In the genomic region with DNA sequence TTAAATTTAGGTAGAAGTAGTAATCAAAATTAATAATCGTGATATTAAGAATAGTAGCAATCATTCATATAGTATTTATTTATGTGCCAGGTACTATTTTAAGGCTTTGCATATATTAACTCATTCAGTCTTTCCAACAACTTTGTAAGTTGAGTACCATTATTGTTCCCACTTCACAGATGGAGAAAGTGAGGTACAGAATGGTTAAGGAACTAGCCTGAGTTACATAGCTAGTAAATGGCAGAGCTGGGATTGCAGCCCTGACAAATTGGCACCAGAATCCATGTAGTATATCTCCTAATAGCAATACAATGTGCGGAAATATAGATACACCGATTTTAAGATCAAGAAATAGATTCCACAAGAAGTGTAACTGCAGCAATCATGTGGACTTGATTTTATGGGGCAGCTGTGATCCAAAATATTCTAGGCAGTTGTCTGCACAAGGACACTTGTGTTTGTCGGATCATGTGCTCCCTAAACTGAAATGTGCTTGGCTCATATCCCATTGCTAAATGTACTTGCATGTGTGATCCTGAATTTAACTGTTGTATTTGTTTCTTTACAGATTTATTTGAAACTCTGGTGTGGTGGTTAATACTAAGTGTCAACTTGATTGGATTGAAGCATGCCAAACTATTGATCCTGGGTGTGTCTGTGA, we compare ENCODE assay signal across 27 cellular contexts.
"Had no signal": no experiment of that assay in that cellular context is flagged by ENCODE, and none has a peak within 500 bp of the region (broad histone marks: within the 10 kb centered on the region; RNA-seq: fewer than 3 reads in every experiment).

No MANE protein-coding gene starts in this region.

- H3K36me3 Mint-ChIP-seq: brain had no signal

- H3K4me3 ChIP-seq: cardiac muscle cell had no signal

- H3K27ac ChIP-seq: cardiac muscle cell had no signal

- ATAC-seq: activated CD8-positive, alpha-beta memory T cell treated with anti-CD3 and anti-CD28 coated beads, Interleukin-2, amount 10 ng/mL, durations not matched to agents 7 days and 5 days; activated naive CD4-positive, alpha-beta T cell treated with anti-CD3 and anti-CD28 coated beads, Interleukin-2, amount 50 U/mL, for 72 hours; activated naive CD8-positive, alpha-beta T cell treated with anti-CD3 and anti-CD28 coated beads, Interleukin-2, amount 50 U/mL, for 24 hours; activated T-cell treated with anti-CD3 and anti-CD28 coated beads, Interleukin-2, amount 50 U/mL, for 4 hours; PC-3; T-helper 17 cell had no signal

- H3K9me3 Mint-ChIP-seq: activated B cell treated with CpG ODN at 0.5 μM for 24 hours; activated CD4-positive, alpha-beta T cell treated with anti-CD3 and anti-CD28 coated beads, Interleukin-2, amount 10 ng/mL, durations not matched to agents 24 days and 14 days; activated naive CD8-positive, alpha-beta T cell treated with anti-CD3 and anti-CD28 coated beads, Interleukin-2, amount 50 U/mL, for 24 hours; activated T-cell treated with anti-CD3 and anti-CD28 coated beads, Interleukin-2, amount 50 U/mL, for 4 hours had no signal

- H3K27me3 ChIP-seq: cardiac muscle cell had no signal

- H3K27me3 Mint-ChIP-seq: activated B cell treated with CpG ODN at 0.5 μM for 24 hours; activated CD8-positive, alpha-beta memory T cell treated with anti-CD3 and anti-CD28 coated beads, Interleukin-2, amount 10 ng/mL, durations not matched to agents 7 days and 5 days; activated naive CD8-positive, alpha-beta T cell treated with anti-CD3 and anti-CD28 coated beads, Interleukin-2, amount 50 U/mL, for 24 hours; T-helper 17 cell had no signal

- H3K4me3 Mint-ChIP-seq: activated B cell treated with CpG ODN at 0.5 μM for 24 hours; activated CD4-positive, alpha-beta T cell treated with anti-CD3 and anti-CD28 coated beads, Interleukin-2, amount 10 ng/mL, durations not matched to agents 24 days and 14 days; activated CD8-positive, alpha-beta memory T cell treated with anti-CD3 and anti-CD28 coated beads, Interleukin-2, amount 10 ng/mL, durations not matched to agents 7 days and 5 days; activated naive CD8-positive, alpha-beta T cell treated with anti-CD3 and anti-CD28 coated beads, Interleukin-2, amount 50 U/mL, for 24 hours; activated T-cell treated with anti-CD3 and anti-CD28 coated beads, Interleukin-2, amount 50 U/mL, for 4 hours; brain; T-helper 17 cell had no signal

- FAIRE-seq: astrocyte, RCC 7860, TTC549 had no signal

- H3K27ac Mint-ChIP-seq: activated B cell treated with CpG ODN at 0.5 μM for 24 hours; activated CD4-positive, alpha-beta T cell treated with anti-CD3 and anti-CD28 coated beads, Interleukin-2, amount 10 ng/mL, durations not matched to agents 24 days and 14 days; activated CD8-positive, alpha-beta memory T cell treated with anti-CD3 and anti-CD28 coated beads, Interleukin-2, amount 10 ng/mL, durations not matched to agents 7 days and 5 days; activated naive CD4-positive, alpha-beta T cell treated with anti-CD3 and anti-CD28 coated beads, Interleukin-2, amount 50 U/mL, for 72 hours; activated naive CD8-positive, alpha-beta T cell treated with anti-CD3 and anti-CD28 coated beads, Interleukin-2, amount 50 U/mL, for 24 hours; T-helper 17 cell had no signal

- DNase-seq: activated B cell treated with CpG ODN at 0.5 μM for 24 hours; activated CD4-positive, alpha-beta T cell treated with anti-CD3 and anti-CD28 coated beads for 1 hour; activated CD4-positive, alpha-beta T cell treated with anti-CD3 and anti-CD28 coated beads, Interleukin-2, amount 50 U/mL, for 48 hours; activated CD8-positive, alpha-beta memory T cell treated with anti-CD3 and anti-CD28 coated beads, Interleukin-2, amount 10 ng/mL, durations not matched to agents 7 days and 5 days; activated effector memory CD4-positive, alpha-beta T cell treated with anti-CD3 and anti-CD28 coated beads, Interleukin-2, amount 50 U/mL, for 16 hours; activated naive CD4-positive, alpha-beta T cell treated with Interleukin-2 at 50 U/mL for 16 hours; activated naive CD8-positive, alpha-beta T cell treated with anti-CD3 and anti-CD28 coated beads, Interleukin-2, amount 50 U/mL, for 24 hours; activated T-cell treated with anti-CD3 and anti-CD28 coated beads, Interleukin-2, amount 50 U/mL, for 4 hours; Kasumi-1; KBM-7; NCI-H1048; NCI-H146; NCI-H187 treated with DMSO at 0.1 percent for 48 hours; NCI-H2081 treated with DMSO at 0.1 percent for 48 hours; NCI-H446; NCI-H524; PC-3; SHP77 treated with DMSO at 0.1 percent for 48 hours; T-helper 17 cell; T1000 had no signal

- H3K36me3 ChIP-seq: cardiac muscle cell had no signal
